12 cellular contexts compared by ENCODE assay signal in genomic region chr3:191301017-191301416, GRCh38. TPM values are rescaled to one million over a fixed set of nuclear protein-coding genes. Genes with fewer than 3 reads are reported as not detected.
DNase-seq lines count a peak whose midpoint lies in the region; ATAC-seq and TF ChIP-seq lines count a peak whose summit lies in the region.
"Had no signal": no experiment of that assay in that cellular context is flagged by ENCODE, and none has a peak within 500 bp of the region (broad histone marks: within the 10 kb centered on the region; RNA-seq: fewer than 3 reads in every experiment).

No MANE protein-coding gene starts in this region.

- no peaks in the 10 kb centered on the region for H3K9me3 Mint-ChIP-seq in activated CD8-positive, alpha-beta T cell treated with anti-CD3 and anti-CD28 coated beads for 36 hours
- H3K9me3 Mint-ChIP-seq: activated naive CD4-positive, alpha-beta T cell treated with anti-CD3 and anti-CD28 coated beads, Interleukin-2, amount 10 ng/mL, durations not matched to agents 7 days and 5 days had no signal

- no peak overlapping the region for H3K4me3 Mint-ChIP-seq in activated CD8-positive, alpha-beta T cell treated with anti-CD3 and anti-CD28 coated beads for 36 hours
- H3K4me3 Mint-ChIP-seq: activated naive CD4-positive, alpha-beta T cell treated with anti-CD3 and anti-CD28 coated beads, Interleukin-2, amount 10 ng/mL, durations not matched to agents 7 days and 5 days had no signal

- CTCF ChIA-PET in activated CD8-positive, alpha-beta T cell treated with anti-CD3 and anti-CD28 coated beads for 36 hours (lab: Charles Lee) = no interaction called here

- POLR2A ChIA-PET in activated CD8-positive, alpha-beta T cell treated with anti-CD3 and anti-CD28 coated beads for 36 hours (lab: Charles Lee) = no interaction called here

- H3K4me3 ChIP-seq in GM06990 (replicated peaks; ENCODE audit: low read depth, low read length) = no peak overlapping the region
- H3K4me3 ChIP-seq: smooth muscle cell had no signal

- no peaks in the 10 kb centered on the region for H3K4me1 Mint-ChIP-seq in activated CD8-positive, alpha-beta T cell treated with anti-CD3 and anti-CD28 coated beads for 36 hours (ENCODE audit: low read depth)
- H3K4me1 Mint-ChIP-seq: activated naive CD4-positive, alpha-beta T cell treated with anti-CD3 and anti-CD28 coated beads, Interleukin-2, amount 10 ng/mL, durations not matched to agents 7 days and 5 days had no signal

- no peaks in the 10 kb centered on the region for H3K27me3 ChIP-seq in GM06990 (replicated peaks; ENCODE audit: control insufficient read depth, insufficient read depth, low read length)

- no peak overlapping the region for H3K27ac Mint-ChIP-seq in activated CD8-positive, alpha-beta T cell treated with anti-CD3 and anti-CD28 coated beads for 36 hours
- H3K27ac Mint-ChIP-seq: activated naive CD4-positive, alpha-beta T cell treated with anti-CD3 and anti-CD28 coated beads, Interleukin-2, amount 10 ng/mL, durations not matched to agents 7 days and 5 days had no signal

- H3K27me3 Mint-ChIP-seq in activated CD8-positive, alpha-beta T cell treated with anti-CD3 and anti-CD28 coated beads for 36 hours = no peaks in the 10 kb centered on the region
- H3K27me3 Mint-ChIP-seq: activated naive CD4-positive, alpha-beta T cell treated with anti-CD3 and anti-CD28 coated beads, Interleukin-2, amount 10 ng/mL, durations not matched to agents 7 days and 5 days had no signal

- no peaks in the 10 kb centered on the region for H3K36me3 ChIP-seq in GM06990 (ENCODE audit: control insufficient read depth, insufficient read depth, low read length)

- ATAC-seq in GM19328 (IDR thresholded peaks at IDR 0.05; ENCODE audit: unreplicated experiment) = peak; percentile 69
- ATAC-seq in HG02840 (IDR thresholded peaks at IDR 0.05; ENCODE audit: low FRiP score, unreplicated experiment) = peak; percentile 71
- ATAC-seq in HG03571 (IDR thresholded peaks at IDR 0.05; ENCODE audit: unreplicated experiment) = peak; percentile 67
- no peak for ATAC-seq in activated CD8-positive, alpha-beta T cell treated with anti-CD3 and anti-CD28 coated beads for 36 hours
- ATAC-seq: naive thymus-derived CD8-positive, alpha-beta T cell had no signal

- TF ChIP-seq CTCF in GM06990 (IDR thresholded peaks at IDR 0.05; ENCODE audit: insufficient read depth, low read length, poor library complexity, severe bottlenecking) = no peak
- no peak for TF ChIP-seq CTCF in activated CD8-positive, alpha-beta T cell treated with anti-CD3 and anti-CD28 coated beads for 36 hours (IDR thresholded peaks at IDR 0.05)

- peak; percentile 59 for DNase-seq in GM06990 (ENCODE audit: extremely low read depth, insufficient read length)
- DNase-seq in activated CD8-positive, alpha-beta T cell treated with anti-CD3 and anti-CD28 coated beads for 36 hours = no peak
- no peak for DNase-seq in KG1 (lab: John Stamatoyannopoulos, UW)
- no peak for DNase-seq in H4 (ENCODE audit: low spot score)
- DNase-seq in epidermal melanocyte (ENCODE audit: insufficient read length, low spot score) = no peak
- DNase-seq: activated naive CD4-positive, alpha-beta T cell treated with anti-CD3 and anti-CD28 coated beads, Interleukin-2, amount 10 ng/mL, durations not matched to agents 7 days and 5 days; naive thymus-derived CD8-positive, alpha-beta T cell; NCI-H82 had no signal

- intact Hi-C loops in activated CD8-positive, alpha-beta T cell treated with anti-CD3 and anti-CD28 coated beads for 36 hours (cut with micrococcal nuclease) = no loop called here

- no peaks in the 10 kb centered on the region for H3K36me3 Mint-ChIP-seq in activated CD8-positive, alpha-beta T cell treated with anti-CD3 and anti-CD28 coated beads for 36 hours (ENCODE audit: low read depth)
- H3K36me3 Mint-ChIP-seq: activated naive CD4-positive, alpha-beta T cell treated with anti-CD3 and anti-CD28 coated beads, Interleukin-2, amount 10 ng/mL, durations not matched to agents 7 days and 5 days; naive thymus-derived CD8-positive, alpha-beta T cell had no signal

RNA-seq across cellular contexts. Expression of gene CCDC50, which starts 28.2 kb away (rescaled TPM):
- 1 to 10 TPM; 7.3 to 7.6 TPM for total RNA-seq in activated CD8-positive, alpha-beta T cell treated with anti-CD3 and anti-CD28 coated beads for 36 hours
- 106 and 121 TPM in 2 replicates for total RNA-seq in H4 (2014; rRNA removed; shearing (Covaris generic))

RNA-seq across cellular contexts. Expression of gene UTS2B, which starts 29.3 kb away (rescaled TPM):
- total RNA-seq in activated CD8-positive, alpha-beta T cell treated with anti-CD3 and anti-CD28 coated beads for 36 hours = not detected
- 0.95 TPM in 1 of 2 replicates, not detected in the other for total RNA-seq in H4 (2014; rRNA removed; shearing (Covaris generic))
- total RNA-seq: naive thymus-derived CD8-positive, alpha-beta T cell had no signal

Comparison
In these comparisons a context has a peak if more than half of its experiments do, and no peak if none do; other contexts are left out.
1. RNA of gene CCDC50, which starts 28.2 kb away (total RNA-seq): 106 to 121 TPM in H4; 7.3 to 7.6 TPM in activated CD8-positive, alpha-beta T cell treated with anti-CD3 and anti-CD28 coated beads for 36 hours; every median in the first group is over 10 times any median in the second.